In the genomic region with DNA sequence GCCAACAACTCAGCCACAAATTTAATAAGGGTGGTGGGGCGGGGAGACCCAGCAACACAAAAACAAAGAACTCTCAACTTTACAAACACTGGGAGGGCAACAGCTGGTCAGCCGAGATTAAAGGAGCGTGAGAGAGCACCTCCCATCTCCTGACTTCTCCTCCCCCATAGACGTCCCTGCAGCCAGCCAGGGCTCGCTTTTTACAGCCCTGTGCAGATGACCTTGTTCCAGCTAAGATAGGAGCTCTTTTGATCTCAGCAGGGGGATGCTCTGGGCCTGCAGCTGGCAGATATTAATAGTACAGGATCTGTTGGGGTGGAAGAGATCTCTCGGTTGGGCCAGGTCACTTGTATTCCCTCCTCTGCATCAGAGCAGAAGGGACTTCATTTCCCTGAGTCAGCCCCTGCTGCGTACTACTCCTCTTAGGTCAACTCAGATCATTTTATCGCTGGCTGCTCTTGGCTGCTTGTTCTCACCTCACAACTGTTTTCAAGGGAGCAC, we compare ENCODE assay signal across 1 cellular context.
A peak's percentile ranks its signal among the peaks of the same experiment; 100 is the strongest.
TF ChIP-seq lines count a peak whose summit lies in the region.

No MANE protein-coding gene starts in this region.

TF ChIP-seq in HepG2, 621 proteins besides CTCF, POLR2A, EP300 and RAD21 (continued from another document and continues in another):
- TF ChIP-seq, protein P1, sequence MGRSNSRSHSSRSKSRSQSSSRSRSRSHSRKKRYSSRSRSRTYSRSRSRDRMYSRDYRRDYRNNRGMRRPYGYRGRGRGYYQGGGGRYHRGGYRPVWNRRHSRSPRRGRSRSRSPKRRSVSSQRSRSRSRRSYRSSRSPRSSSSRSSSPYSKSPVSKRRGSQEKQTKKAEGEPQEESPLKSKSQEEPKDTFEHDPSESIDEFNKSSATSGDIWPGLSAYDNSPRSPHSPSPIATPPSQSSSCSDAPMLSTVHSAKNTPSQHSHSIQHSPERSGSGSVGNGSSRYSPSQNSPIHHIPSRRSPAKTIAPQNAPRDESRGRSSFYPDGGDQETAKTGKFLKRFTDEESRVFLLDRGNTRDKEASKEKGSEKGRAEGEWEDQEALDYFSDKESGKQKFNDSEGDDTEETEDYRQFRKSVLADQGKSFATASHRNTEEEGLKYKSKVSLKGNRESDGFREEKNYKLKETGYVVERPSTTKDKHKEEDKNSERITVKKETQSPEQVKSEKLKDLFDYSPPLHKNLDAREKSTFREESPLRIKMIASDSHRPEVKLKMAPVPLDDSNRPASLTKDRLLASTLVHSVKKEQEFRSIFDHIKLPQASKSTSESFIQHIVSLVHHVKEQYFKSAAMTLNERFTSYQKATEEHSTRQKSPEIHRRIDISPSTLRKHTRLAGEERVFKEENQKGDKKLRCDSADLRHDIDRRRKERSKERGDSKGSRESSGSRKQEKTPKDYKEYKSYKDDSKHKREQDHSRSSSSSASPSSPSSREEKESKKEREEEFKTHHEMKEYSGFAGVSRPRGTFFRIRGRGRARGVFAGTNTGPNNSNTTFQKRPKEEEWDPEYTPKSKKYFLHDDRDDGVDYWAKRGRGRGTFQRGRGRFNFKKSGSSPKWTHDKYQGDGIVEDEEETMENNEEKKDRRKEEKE (IDR thresholded peaks at IDR 0.05), result no peak
- TF ChIP-seq ZNF30 (CRISPR knock-in tag; IDR thresholded peaks at IDR 0.05) (no peak), CERS6 (CRISPR knock-in tag; IDR thresholded peaks at IDR 0.05) (no peak), ARNT (IDR thresholded peaks at IDR 0.05) (no peak), ZNF510 (CRISPR knock-in tag; IDR thresholded peaks at IDR 0.05; ENCODE audit: low read depth) (no peak), GATAD2A (CRISPR knock-in tag; IDR thresholded peaks at IDR 0.05) (peak; percentile 60; the same call in 1 of the 2 replicates), ZMYM3 (CRISPR knock-in tag; IDR thresholded peaks at IDR 0.05) (no peak), JDP2 (CRISPR knock-in tag; IDR thresholded peaks at IDR 0.05; ENCODE audit: borderline replicate concordance) (no peak), ELK4 (CRISPR knock-in tag; IDR thresholded peaks at IDR 0.05; ENCODE audit: borderline replicate concordance) (no peak), ZNF281 (CRISPR knock-in tag; IDR thresholded peaks at IDR 0.05; ENCODE audit: borderline replicate concordance) (peak; percentile 85), DZIP1 (CRISPR knock-in tag; IDR thresholded peaks at IDR 0.05) (no peak), FOXA1 (IDR thresholded peaks at IDR 0.05) (no peak), FOXA1 (CRISPR knock-in tag; IDR thresholded peaks at IDR 0.05) (peak; percentile 60), HOXA9 (CRISPR knock-in tag; IDR thresholded peaks at IDR 0.05; ENCODE audit: borderline replicate concordance) (no peak), ZNF703 (CRISPR knock-in tag; IDR thresholded peaks at IDR 0.05; ENCODE audit: borderline replicate concordance) (peak; percentile 63; the same call in 1 of the 2 replicates), MEIS2 (CRISPR knock-in tag; IDR thresholded peaks at IDR 0.05) (no peak), PAF1 (CRISPR knock-in tag; IDR thresholded peaks at IDR 0.05) (no peak), ZNF773 (CRISPR knock-in tag; IDR thresholded peaks at IDR 0.05; ENCODE audit: borderline replicate concordance) (no peak), KDM3A (CRISPR knock-in tag; IDR thresholded peaks at IDR 0.05; ENCODE audit: low read depth) (0 out of 2 replicates have a peak, but pooled peaks have one; percentile 69), SIN3A (IDR thresholded peaks at IDR 0.05; ENCODE audit: borderline replicate concordance, low read depth, low read length) (no peak), ZNF629 (CRISPR knock-in tag; conservative IDR thresholded peaks at IDR 0.05) (0 out of 2 replicates have a peak, but pooled peaks have one; percentile 17), SALL1 (CRISPR knock-in tag; IDR thresholded peaks at IDR 0.05) (peak; percentile 92)
- TF ChIP-seq, protein P2, sequence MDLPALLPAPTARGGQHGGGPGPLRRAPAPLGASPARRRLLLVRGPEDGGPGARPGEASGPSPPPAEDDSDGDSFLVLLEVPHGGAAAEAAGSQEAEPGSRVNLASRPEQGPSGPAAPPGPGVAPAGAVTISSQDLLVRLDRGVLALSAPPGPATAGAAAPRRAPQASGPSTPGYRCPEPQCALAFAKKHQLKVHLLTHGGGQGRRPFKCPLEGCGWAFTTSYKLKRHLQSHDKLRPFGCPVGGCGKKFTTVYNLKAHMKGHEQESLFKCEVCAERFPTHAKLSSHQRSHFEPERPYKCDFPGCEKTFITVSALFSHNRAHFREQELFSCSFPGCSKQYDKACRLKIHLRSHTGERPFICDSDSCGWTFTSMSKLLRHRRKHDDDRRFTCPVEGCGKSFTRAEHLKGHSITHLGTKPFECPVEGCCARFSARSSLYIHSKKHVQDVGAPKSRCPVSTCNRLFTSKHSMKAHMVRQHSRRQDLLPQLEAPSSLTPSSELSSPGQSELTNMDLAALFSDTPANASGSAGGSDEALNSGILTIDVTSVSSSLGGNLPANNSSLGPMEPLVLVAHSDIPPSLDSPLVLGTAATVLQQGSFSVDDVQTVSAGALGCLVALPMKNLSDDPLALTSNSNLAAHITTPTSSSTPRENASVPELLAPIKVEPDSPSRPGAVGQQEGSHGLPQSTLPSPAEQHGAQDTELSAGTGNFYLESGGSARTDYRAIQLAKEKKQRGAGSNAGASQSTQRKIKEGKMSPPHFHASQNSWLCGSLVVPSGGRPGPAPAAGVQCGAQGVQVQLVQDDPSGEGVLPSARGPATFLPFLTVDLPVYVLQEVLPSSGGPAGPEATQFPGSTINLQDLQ (CRISPR knock-in tag; IDR thresholded peaks at IDR 0.05), result 0 out of 2 replicates have a peak, but pooled peaks have one; percentile 23
- TF ChIP-seq, protein P3, sequence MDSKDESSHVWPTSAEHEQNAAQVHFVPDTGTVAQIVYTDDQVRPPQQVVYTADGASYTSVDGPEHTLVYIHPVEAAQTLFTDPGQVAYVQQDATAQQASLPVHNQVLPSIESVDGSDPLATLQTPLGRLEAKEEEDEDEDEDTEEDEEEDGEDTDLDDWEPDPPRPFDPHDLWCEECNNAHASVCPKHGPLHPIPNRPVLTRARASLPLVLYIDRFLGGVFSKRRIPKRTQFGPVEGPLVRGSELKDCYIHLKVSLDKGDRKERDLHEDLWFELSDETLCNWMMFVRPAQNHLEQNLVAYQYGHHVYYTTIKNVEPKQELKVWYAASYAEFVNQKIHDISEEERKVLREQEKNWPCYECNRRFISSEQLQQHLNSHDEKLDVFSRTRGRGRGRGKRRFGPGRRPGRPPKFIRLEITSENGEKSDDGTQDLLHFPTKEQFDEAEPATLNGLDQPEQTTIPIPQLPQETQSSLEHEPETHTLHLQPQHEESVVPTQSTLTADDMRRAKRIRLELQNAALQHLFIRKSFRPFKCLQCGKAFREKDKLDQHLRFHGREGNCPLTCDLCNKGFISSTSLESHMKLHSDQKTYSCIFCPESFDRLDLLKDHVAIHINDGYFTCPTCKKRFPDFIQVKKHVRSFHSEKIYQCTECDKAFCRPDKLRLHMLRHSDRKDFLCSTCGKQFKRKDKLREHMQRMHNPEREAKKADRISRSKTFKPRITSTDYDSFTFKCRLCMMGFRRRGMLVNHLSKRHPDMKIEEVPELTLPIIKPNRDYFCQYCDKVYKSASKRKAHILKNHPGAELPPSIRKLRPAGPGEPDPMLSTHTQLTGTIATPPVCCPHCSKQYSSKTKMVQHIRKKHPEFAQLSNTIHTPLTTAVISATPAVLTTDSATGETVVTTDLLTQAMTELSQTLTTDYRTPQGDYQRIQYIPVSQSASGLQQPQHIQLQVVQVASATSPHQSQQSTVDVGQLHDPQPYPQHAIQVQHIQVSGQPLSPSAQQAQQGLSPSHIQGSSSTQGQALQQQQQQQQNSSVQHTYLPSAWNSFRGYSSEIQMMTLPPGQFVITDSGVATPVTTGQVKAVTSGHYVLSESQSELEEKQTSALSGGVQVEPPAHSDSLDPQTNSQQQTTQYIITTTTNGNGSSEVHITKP (CRISPR knock-in tag; IDR thresholded peaks at IDR 0.05; ENCODE audit: low read depth), result no peak; the same call in 1 of the 2 replicates
- TF ChIP-seq, protein P4, sequence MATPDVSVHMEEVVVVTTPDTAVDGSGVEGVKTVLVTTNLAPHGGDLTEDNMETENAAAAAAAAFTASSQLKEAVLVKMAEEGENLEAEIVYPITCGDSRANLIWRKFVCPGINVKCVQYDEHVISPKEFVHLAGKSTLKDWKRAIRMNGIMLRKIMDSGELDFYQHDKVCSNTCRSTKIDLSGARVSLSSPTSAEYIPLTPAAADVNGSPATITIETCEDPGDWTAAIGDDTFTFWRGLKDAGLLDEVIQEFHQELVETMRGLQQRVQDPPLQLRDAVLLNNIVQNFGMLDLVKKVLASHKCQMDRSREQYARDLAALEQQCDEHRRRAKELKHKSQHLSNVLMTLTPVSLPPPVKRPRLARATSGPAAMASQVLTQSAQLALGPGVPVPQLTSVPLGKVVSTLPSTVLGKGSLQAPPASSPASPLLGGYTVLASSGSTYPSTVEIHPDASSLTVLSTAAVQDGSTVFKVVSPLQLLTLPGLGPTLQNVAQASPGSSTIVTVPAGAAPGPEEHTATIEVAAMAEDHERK (CRISPR knock-in tag; IDR thresholded peaks at IDR 0.05; ENCODE audit: low read depth), result no peak
